1 cellular context compared by ENCODE assay signal in genomic region chr11:35618497-35619029, GRCh38.
TF ChIP-seq lines count a peak whose summit lies in the region.

No MANE protein-coding gene starts in this region.

TF ChIP-seq in HepG2, 621 proteins besides CTCF, POLR2A, EP300 and RAD21:
- TF ChIP-seq, protein P1, sequence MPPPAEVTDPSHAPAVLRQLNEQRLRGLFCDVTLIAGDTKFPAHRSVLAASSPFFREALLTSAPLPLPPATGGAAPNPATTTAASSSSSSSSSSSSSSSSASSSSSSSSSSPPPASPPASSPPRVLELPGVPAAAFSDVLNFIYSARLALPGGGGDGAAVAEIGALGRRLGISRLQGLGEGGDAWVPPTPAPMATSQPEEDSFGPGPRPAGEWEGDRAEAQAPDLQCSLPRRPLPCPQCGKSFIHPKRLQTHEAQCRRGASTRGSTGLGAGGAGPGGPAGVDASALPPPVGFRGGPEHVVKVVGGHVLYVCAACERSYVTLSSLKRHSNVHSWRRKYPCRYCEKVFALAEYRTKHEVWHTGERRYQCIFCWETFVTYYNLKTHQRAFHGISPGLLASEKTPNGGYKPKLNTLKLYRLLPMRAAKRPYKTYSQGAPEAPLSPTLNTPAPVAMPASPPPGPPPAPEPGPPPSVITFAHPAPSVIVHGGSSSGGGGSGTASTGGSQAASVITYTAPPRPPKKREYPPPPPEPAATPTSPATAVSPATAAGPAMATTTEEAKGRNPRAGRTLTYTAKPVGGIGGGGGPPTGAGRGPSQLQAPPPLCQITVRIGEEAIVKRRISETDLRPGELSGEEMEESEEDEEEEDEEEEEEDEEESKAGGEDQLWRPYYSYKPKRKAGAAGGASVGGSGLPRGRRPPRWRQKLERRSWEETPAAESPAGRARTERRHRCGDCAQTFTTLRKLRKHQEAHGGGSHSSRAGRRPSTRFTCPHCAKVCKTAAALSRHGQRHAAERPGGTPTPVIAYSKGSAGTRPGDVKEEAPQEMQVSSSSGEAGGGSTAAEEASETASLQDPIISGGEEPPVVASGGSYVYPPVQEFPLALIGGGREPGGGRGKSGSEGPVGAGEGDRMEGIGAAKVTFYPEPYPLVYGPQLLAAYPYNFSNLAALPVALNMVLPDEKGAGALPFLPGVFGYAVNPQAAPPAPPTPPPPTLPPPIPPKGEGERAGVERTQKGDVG (CRISPR knock-in tag; IDR thresholded peaks at IDR 0.05; ENCODE audit: borderline replicate concordance), result no peak
- TF ChIP-seq YEATS4 (CRISPR knock-in tag; IDR thresholded peaks at IDR 0.05; ENCODE audit: borderline replicate concordance) (peak; percentile 21; the same call in 1 of the 2 replicates), ARID4A (CRISPR knock-in tag; IDR thresholded peaks at IDR 0.05; ENCODE audit: borderline replicate concordance) (no peak), ZNF292 (CRISPR knock-in tag; IDR thresholded peaks at IDR 0.05; ENCODE audit: borderline replicate concordance, low read depth) (no peak), PTBP1 (IDR thresholded peaks at IDR 0.05; ENCODE audit: low read depth, low read length, poor library complexity, severe bottlenecking) (no peak), GATA4 (IDR thresholded peaks at IDR 0.05; ENCODE audit: borderline replicate concordance, low read depth) (no peak), NCOA2 (CRISPR knock-in tag; IDR thresholded peaks at IDR 0.05) (no peak), BHLHE40 (IDR thresholded peaks at IDR 0.05; ENCODE audit: low read length) (peak; percentile 32; the same call in 1 of the 2 replicates), ZNF563 (CRISPR knock-in tag; IDR thresholded peaks at IDR 0.05) (peak; percentile 48; the same call in 1 of the 2 replicates), ZNF841 (CRISPR knock-in tag; IDR thresholded peaks at IDR 0.05; ENCODE audit: borderline replicate concordance) (0 out of 2 replicates have a peak, but pooled peaks have one; percentile 54), UBTF (CRISPR knock-in tag; IDR thresholded peaks at IDR 0.05) (peak; percentile 47; the same call in 1 of the 2 replicates), HOXA3 (CRISPR knock-in tag; IDR thresholded peaks at IDR 0.05) (peak; percentile 25; the same call in 1 of the 2 replicates), ZNF891 (CRISPR knock-in tag; IDR thresholded peaks at IDR 0.05) (no peak), HIVEP1 (CRISPR knock-in tag; IDR thresholded peaks at IDR 0.05) (no peak), HNF4A (CRISPR knock-in tag; IDR thresholded peaks at IDR 0.05) (no peak), ZFY (CRISPR knock-in tag; IDR thresholded peaks at IDR 0.05) (peak; percentile 60), ZBTB2 (CRISPR knock-in tag; IDR thresholded peaks at IDR 0.05; ENCODE audit: low read depth) (0 out of 2 replicates have a peak, but pooled peaks have one; percentile 41), ZBED4 (CRISPR knock-in tag; IDR thresholded peaks at IDR 0.05; ENCODE audit: borderline replicate concordance) (no peak), RNF2 (conservative IDR thresholded peaks at IDR 0.05; ENCODE audit: low read depth) (0 out of 2 replicates have a peak, but pooled peaks have one; percentile 50), ZNF687 (CRISPR knock-in tag; IDR thresholded peaks at IDR 0.05) (peak; percentile 35; the same call in 1 of the 2 replicates), GABPB1 (CRISPR knock-in tag; IDR thresholded peaks at IDR 0.05) (peak; percentile 26; the same call in 1 of the 2 replicates), TFDP1 (CRISPR knock-in tag; IDR thresholded peaks at IDR 0.05; ENCODE audit: borderline replicate concordance) (peak; percentile 48; the same call in 1 of the 2 replicates), ZNF777 (CRISPR knock-in tag; IDR thresholded peaks at IDR 0.05) (peak; percentile 55; the same call in 1 of the 2 replicates), FOXM1 (CRISPR knock-in tag; IDR thresholded peaks at IDR 0.05) (no peak; the same call in 1 of the 2 replicates), MYC (CRISPR knock-in tag; IDR thresholded peaks at IDR 0.05; ENCODE audit: borderline replicate concordance) (peak; percentile 13; the same call in 1 of the 2 replicates)
- TF ChIP-seq, protein P2, sequence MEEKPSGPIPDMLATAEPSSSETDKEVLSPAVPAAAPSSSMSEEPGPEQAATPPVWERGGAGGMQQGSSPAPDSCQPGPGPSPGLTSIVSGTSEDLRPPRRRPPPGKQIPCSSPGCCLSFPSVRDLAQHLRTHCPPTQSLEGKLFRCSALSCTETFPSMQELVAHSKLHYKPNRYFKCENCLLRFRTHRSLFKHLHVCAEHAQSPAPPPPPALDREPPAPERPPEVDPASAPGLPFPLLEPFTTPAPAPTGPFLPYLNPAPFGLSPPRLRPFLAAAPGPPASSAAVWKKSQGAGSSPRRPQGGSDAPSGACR (CRISPR knock-in tag; IDR thresholded peaks at IDR 0.05), result no peak
- TF ChIP-seq, protein P3, sequence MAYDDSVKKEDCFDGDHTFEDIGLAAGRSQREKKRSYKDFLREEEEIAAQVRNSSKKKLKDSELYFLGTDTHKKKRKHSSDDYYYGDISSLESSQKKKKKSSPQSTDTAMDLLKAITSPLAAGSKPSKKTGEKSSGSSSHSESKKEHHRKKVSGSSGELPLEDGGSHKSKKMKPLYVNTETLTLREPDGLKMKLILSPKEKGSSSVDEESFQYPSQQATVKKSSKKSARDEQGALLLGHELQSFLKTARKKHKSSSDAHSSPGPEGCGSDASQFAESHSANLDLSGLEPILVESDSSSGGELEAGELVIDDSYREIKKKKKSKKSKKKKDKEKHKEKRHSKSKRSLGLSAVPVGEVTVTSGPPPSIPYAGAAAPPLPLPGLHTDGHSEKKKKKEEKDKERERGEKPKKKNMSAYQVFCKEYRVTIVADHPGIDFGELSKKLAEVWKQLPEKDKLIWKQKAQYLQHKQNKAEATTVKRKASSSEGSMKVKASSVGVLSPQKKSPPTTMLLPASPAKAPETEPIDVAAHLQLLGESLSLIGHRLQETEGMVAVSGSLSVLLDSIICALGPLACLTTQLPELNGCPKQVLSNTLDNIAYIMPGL (CRISPR knock-in tag; IDR thresholded peaks at IDR 0.05; ENCODE audit: borderline replicate concordance in 1 of 2, low read depth in 1 of 2), result no peak
